28 cellular contexts compared by ENCODE assay signal in the genomic region with DNA sequence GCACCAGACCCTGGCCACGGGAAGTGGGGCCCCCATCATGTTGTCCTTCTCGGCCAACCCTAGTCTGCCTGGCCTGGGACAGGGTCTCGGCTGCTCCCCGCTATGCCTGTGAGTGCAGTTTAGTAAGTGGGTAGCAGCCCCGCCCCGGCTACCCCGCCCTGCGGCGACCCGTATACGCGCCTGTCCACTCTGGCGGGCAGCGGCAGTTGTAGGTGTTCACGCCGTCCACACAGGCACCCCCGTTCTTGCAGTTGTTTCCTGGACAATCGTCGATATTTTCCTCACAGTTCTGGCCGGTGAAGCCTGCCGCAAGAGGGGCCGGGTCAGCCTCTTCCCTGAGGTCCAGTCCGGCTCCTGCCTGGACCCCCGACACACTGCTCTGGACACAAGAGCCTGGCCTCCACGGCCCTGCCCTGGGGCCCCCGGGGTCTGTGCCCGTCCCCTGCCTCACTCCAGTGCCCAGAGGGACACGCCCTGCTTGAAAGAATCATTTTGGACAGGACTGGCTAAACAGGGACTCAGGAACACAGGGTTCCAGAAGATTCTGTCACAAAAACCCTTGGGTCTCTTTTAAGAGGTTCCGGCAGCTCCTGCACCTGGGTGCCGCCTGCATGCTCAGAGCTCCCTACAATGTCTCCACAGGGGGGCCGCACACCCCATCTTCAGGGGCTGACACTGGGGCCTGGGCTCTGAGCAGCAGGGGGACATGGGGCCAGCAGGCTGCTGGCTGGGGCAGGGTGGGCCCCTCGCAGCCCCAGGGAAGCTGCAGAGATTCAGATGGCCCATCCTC. TPM values are rescaled to one million over a fixed set of nuclear protein-coding genes. Genes with fewer than 3 reads are reported as not detected.
DNase-seq lines count a peak whose midpoint lies in the region; ATAC-seq and TF ChIP-seq lines count a peak whose summit lies in the region.
"Had no signal": no experiment of that assay in that cellular context is flagged by ENCODE, and none has a peak within 500 bp of the region (broad histone marks: within the 10 kb centered on the region; RNA-seq: fewer than 3 reads in every experiment).

No MANE protein-coding gene starts in this region.

- DNase-seq in right lobe of liver (no peak), tibial nerve (ENCODE audit: low spot score in 2 of 2) (no peak), anterior cingulate cortex (lab: John Stamatoyannopoulos, UW) (no peak), AG08396 (ENCODE audit: low spot score) (no peak), NCI-H2107 (lab: John Stamatoyannopoulos, UW) (no peak), NCI-H2196 (lab: John Stamatoyannopoulos, UW; ENCODE audit: unreplicated experiment) (no peak)
- DNase-seq: activated CD4-positive, alpha-beta memory T cell treated with anti-CD3 and anti-CD28 coated beads for 36 hours; activated naive CD4-positive, alpha-beta T cell treated with anti-CD3 and anti-CD28 coated beads, Interleukin-2, amount 50 U/mL, for 16 hours; amniotic stem cell; CD4-positive, CD25-positive, alpha-beta regulatory T cell; GM23248; hypothalamus; immature natural killer cell; NCI-H1092; NCI-H187 treated with DMSO at 0.1 percent for 48 hours; NCI-H2227 treated with DMSO at 0.1 percent for 48 hours; RPMI8226; spleen; stimulated activated CD4-positive, alpha-beta T cell treated with anti-CD3 and anti-CD28 coated beads, Interleukin-2, amount 100 ng/mL, for 48 hours had no signal

- no peak overlapping the region for H2AFZ ChIP-seq in OCI-LY3 (ENCODE audit: low read depth, low read length)
- H2AFZ ChIP-seq: GM23248, parathyroid adenoma had no signal

- H3K9ac ChIP-seq in OCI-LY3 (ENCODE audit: low read length), result no peak overlapping the region
- H3K9ac ChIP-seq: GM23248, parathyroid adenoma had no signal

- no peak for TF ChIP-seq CTCF in OCI-LY3 (IDR thresholded peaks at IDR 0.05; ENCODE audit: low read depth, low read length)
- TF ChIP-seq CTCF in right lobe of liver (IDR thresholded peaks at IDR 0.05), result no peak
- no peak for TF ChIP-seq CTCF in tibial nerve (IDR thresholded peaks at IDR 0.05)

- peaks cover 45% of the 10 kb centered on the region for H3K4me1 Mint-ChIP-seq in dendritic cell treated with granulocyte-macrophage colony-stimulating factor and Interleukin-4, amounts not matched to agents 40 ng/mL and 50 ng/mL, for 4 days (ENCODE audit: low read depth)
- H3K4me1 Mint-ChIP-seq: activated T-helper 17 cell treated with anti-CD3 and anti-CD28 coated beads, Interleukin-2, amount 50 U/mL, for 72 hours; CD4-positive, CD25-positive, alpha-beta regulatory T cell had no signal

- intact Hi-C loops in dendritic cell treated with granulocyte-macrophage colony-stimulating factor and Interleukin-4, amounts not matched to agents 40 ng/mL and 50 ng/mL, for 4 days (cut with micrococcal nuclease), result no loop called here
- intact Hi-C loops in right lobe of liver (cut with DNase I), result no loop called here

- H3K27me3 Mint-ChIP-seq in dendritic cell treated with granulocyte-macrophage colony-stimulating factor and Interleukin-4, amounts not matched to agents 40 ng/mL and 50 ng/mL, for 4 days, result no peaks in the 10 kb centered on the region
- H3K27me3 Mint-ChIP-seq: activated CD4-positive, alpha-beta memory T cell treated with anti-CD3 and anti-CD28 coated beads for 36 hours; activated T-helper 17 cell treated with anti-CD3 and anti-CD28 coated beads, Interleukin-2, amount 50 U/mL, for 72 hours; CD4-positive, CD25-positive, alpha-beta regulatory T cell had no signal

- H3K36me3 ChIP-seq in OCI-LY3 (replicated peaks; ENCODE audit: low read depth, low read length), result peaks cover 26% of the 10 kb centered on the region
- peaks cover 6 to 40% (median 8%) of the 10 kb centered on the region in 4 donors for H3K36me3 ChIP-seq in right lobe of liver
- peaks cover 17 to 89% (median 25%) of the 10 kb centered on the region in 3 donors for H3K36me3 ChIP-seq in tibial nerve

- H3K4me3 ChIP-seq in OCI-LY3 (ENCODE audit: low read length) (no peak overlapping the region), right lobe of liver (no peak overlapping the region), tibial nerve (no peak overlapping the region)
- H3K4me3 ChIP-seq: gastroesophageal sphincter, GM12878, GM23248, right atrium auricular region, spleen had no signal

- H3K9me3 ChIP-seq in OCI-LY3 (ENCODE audit: insufficient read depth, low read length), result no peaks in the 10 kb centered on the region
- no peaks in the 10 kb centered on the region for H3K9me3 ChIP-seq in right lobe of liver
- H3K9me3 ChIP-seq in tibial nerve, result no peaks in the 10 kb centered on the region
- H3K9me3 ChIP-seq: gastroesophageal sphincter, right atrium auricular region, spleen had no signal

- no peak for TF ChIP-seq EP300 in tibial nerve (IDR thresholded peaks at IDR 0.05)

- peaks cover 97% of the 10 kb centered on the region for H3K36me3 Mint-ChIP-seq in dendritic cell treated with granulocyte-macrophage colony-stimulating factor and Interleukin-4, amounts not matched to agents 40 ng/mL and 50 ng/mL, for 4 days (ENCODE audit: low read depth)
- H3K36me3 Mint-ChIP-seq: CD4-positive, CD25-positive, alpha-beta regulatory T cell; immature natural killer cell had no signal

- WGBS in right lobe of liver (ENCODE audit: insufficient coverage, low coverage, low lambda C conversion rate, missing lambda C conversion rate), result 52% methylated on average over 10 of the region's 32 CpGs
- WGBS in tibial nerve, 2 donors, result 87 to 89% methylated on average over 30 to 31 of the region's 32 CpGs

- no peak overlapping the region for H3K4me3 Mint-ChIP-seq in dendritic cell treated with granulocyte-macrophage colony-stimulating factor and Interleukin-4, amounts not matched to agents 40 ng/mL and 50 ng/mL, for 4 days
- H3K4me3 Mint-ChIP-seq: activated CD4-positive, alpha-beta memory T cell treated with anti-CD3 and anti-CD28 coated beads for 36 hours; activated T-helper 17 cell treated with anti-CD3 and anti-CD28 coated beads, Interleukin-2, amount 50 U/mL, for 72 hours; CD4-positive, CD25-positive, alpha-beta regulatory T cell; immature natural killer cell; neural crest cell had no signal

- H3K27ac ChIP-seq in OCI-LY3 (ENCODE audit: low read length), result no peak overlapping the region
- H3K27ac ChIP-seq in right lobe of liver, result peak overlapping the region; percentile 21 to 66 (median 53)
- H3K27ac ChIP-seq in tibial nerve, result peak overlapping the region in 3 of 4 donors; percentile 17 to 64 (median 41)
- H3K27ac ChIP-seq: GM23248, parathyroid adenoma, right atrium auricular region had no signal

- peak; percentile 2 to 27 (median 4) for ATAC-seq in right lobe of liver
- ATAC-seq: activated CD4-positive, CD25-positive, alpha-beta regulatory T cell treated with anti-CD3 and anti-CD28 coated beads, Interleukin-2, amount 50 U/mL, for 24 hours; activated T-helper 17 cell treated with anti-CD3 and anti-CD28 coated beads, Interleukin-2, amount 50 U/mL, for 72 hours; gastroesophageal sphincter; GM12878 had no signal

- H3K27me3 ChIP-seq in OCI-LY3 (ENCODE audit: low read depth, low read length) (no peaks in the 10 kb centered on the region), right lobe of liver (no peaks in the 10 kb centered on the region), tibial nerve (no peaks in the 10 kb centered on the region)
- H3K27me3 ChIP-seq: gastroesophageal sphincter, right atrium auricular region, spleen had no signal

- H3K27ac Mint-ChIP-seq in dendritic cell treated with granulocyte-macrophage colony-stimulating factor and Interleukin-4, amounts not matched to agents 40 ng/mL and 50 ng/mL, for 4 days, result peak overlapping the region; percentile 95
- H3K27ac Mint-ChIP-seq: activated CD4-positive, alpha-beta memory T cell treated with anti-CD3 and anti-CD28 coated beads for 36 hours; activated T-helper 17 cell treated with anti-CD3 and anti-CD28 coated beads, Interleukin-2, amount 50 U/mL, for 72 hours; immature natural killer cell had no signal

- peaks cover 44% of the 10 kb centered on the region for H4K20me1 ChIP-seq in OCI-LY3 (ENCODE audit: insufficient read depth, low read length)

- 0 out of 2 replicates have a peak overlapping the region, but pooled peaks have one; percentile 49 for H3K4me2 ChIP-seq in OCI-LY3 (ENCODE audit: low read length)

- H3K79me2 ChIP-seq in OCI-LY3 (ENCODE audit: low read length), result 0 out of 2 replicates have a peak, but pooled peaks cover 3% of the 10 kb centered on the region
- H3K79me2 ChIP-seq: parathyroid adenoma had no signal

- H3K4me1 ChIP-seq in OCI-LY3 (ENCODE audit: low read length), result peaks cover 15% of the 10 kb centered on the region
- peaks cover 0 to 59% (median 22%) of the 10 kb centered on the region in 4 donors for H3K4me1 ChIP-seq in right lobe of liver
- peaks cover 0 to 77% (median 34%) of the 10 kb centered on the region in 4 donors for H3K4me1 ChIP-seq in tibial nerve
- H3K4me1 ChIP-seq: parathyroid adenoma had no signal

- TF ChIP-seq POLR2A in right lobe of liver (IDR thresholded peaks at IDR 0.05) (no peak), tibial nerve (IDR thresholded peaks at IDR 0.05) (no peak)

- H3K9me3 Mint-ChIP-seq in dendritic cell treated with granulocyte-macrophage colony-stimulating factor and Interleukin-4, amounts not matched to agents 40 ng/mL and 50 ng/mL, for 4 days, result no peaks in the 10 kb centered on the region
- H3K9me3 Mint-ChIP-seq: activated CD4-positive, alpha-beta memory T cell treated with anti-CD3 and anti-CD28 coated beads for 36 hours; activated T-helper 17 cell treated with anti-CD3 and anti-CD28 coated beads, Interleukin-2, amount 50 U/mL, for 72 hours; CD4-positive, CD25-positive, alpha-beta regulatory T cell; immature natural killer cell; neural crest cell had no signal

RNA-seq across cellular contexts. Expression of gene NOTCH1, which starts 26.4 kb away (rescaled TPM):
- total RNA-seq in right lobe of liver, result 10 to 100 TPM; 17.4 to 26.2 (median 19.3) TPM
- total RNA-seq in tibial nerve, result 10 to 100 TPM; 29.3 to 65.4 (median 41.5) TPM

RNA-seq across cellular contexts. Expression of gene SEC16A, which starts 36.6 kb away (rescaled TPM):
- total RNA-seq in right lobe of liver, result 100 to 1,000 TPM in 2 of 6 experiments, 10 to 100 TPM in 4; 46.9 to 108 (median 72.0) TPM
- 10 to 100 TPM; 45.8 to 67.5 (median 47.9) TPM for total RNA-seq in tibial nerve
